In the genomic region with DNA sequence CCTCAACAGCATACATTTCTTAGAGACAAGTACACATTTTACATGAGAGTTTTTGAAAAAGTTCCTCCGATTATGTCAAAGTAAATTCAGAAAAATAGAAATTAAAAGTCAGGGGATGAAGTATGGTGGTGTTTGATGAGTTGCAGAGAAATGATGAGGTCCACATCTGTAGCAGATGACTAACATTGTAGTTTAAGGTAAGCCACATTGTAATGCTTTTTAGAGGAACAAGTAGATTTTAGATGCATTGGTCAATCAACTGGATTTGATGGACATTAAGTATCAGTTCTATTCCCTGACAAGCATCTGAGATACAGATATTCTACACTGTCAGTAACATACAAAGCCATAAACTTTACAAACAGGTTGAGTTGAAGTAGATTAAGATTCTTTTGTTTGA, we compare ENCODE assay signal across 29 cellular contexts.
"Had no signal": no experiment of that assay in that cellular context is flagged by ENCODE, and none has a peak within 500 bp of the region (broad histone marks: within the 10 kb centered on the region; RNA-seq: fewer than 3 reads in every experiment).

No MANE protein-coding gene starts in this region.

- H3K9me3 ChIP-seq: colonic mucosa, esophagus muscularis mucosa, gastrocnemius medialis, gastroesophageal sphincter, heart left ventricle, heart right ventricle had no signal

- FAIRE-seq: colon, endometrium, endothelial cell of umbilical vein, frontal cortex had no signal

- H3K4me3 Mint-ChIP-seq: dendritic cell treated with granulocyte-macrophage colony-stimulating factor and Interleukin-4, amounts not matched to agents 40 ng/mL and 50 ng/mL, for 4 days; effector memory CD8-positive, alpha-beta T cell; endodermal cell had no signal

- H3K27me3 Mint-ChIP-seq: dendritic cell treated with granulocyte-macrophage colony-stimulating factor and Interleukin-4, amounts not matched to agents 40 ng/mL and 50 ng/mL, for 4 days; effector memory CD8-positive, alpha-beta T cell had no signal

- H2AFZ ChIP-seq: hepatocyte had no signal

- ATAC-seq: effector memory CD8-positive, alpha-beta T cell; esophagus mucosa; foreskin keratinocyte; gastrocnemius medialis; gastroesophageal sphincter; heart left ventricle; heart right ventricle had no signal

- H3K27ac Mint-ChIP-seq: dendritic cell treated with granulocyte-macrophage colony-stimulating factor and Interleukin-4, amounts not matched to agents 40 ng/mL and 50 ng/mL, for 4 days; effector memory CD8-positive, alpha-beta T cell; endodermal cell had no signal

- DNase-seq: colonic mucosa; cortex of kidney; dermis blood vessel endothelial cell; dorsolateral prefrontal cortex; effector CD4-positive, alpha-beta T cell; effector CD8-positive, alpha-beta T cell; effector memory CD4-positive, alpha-beta T cell; effector memory CD8-positive, alpha-beta T cell; erythroblast; foreskin fibroblast; foreskin keratinocyte; foreskin melanocyte; gastrocnemius medialis; glutamatergic neuron; head of caudate nucleus; heart left ventricle; heart right ventricle had no signal

- H3K27ac ChIP-seq: colonic mucosa, coronary artery, dorsolateral prefrontal cortex, epithelial cell of prostate, esophagus muscularis mucosa, foreskin keratinocyte, gastrocnemius medialis, gastroesophageal sphincter, heart left ventricle, heart right ventricle, hepatocyte had no signal

- H3K79me2 ChIP-seq: hepatocyte had no signal

- H3K27me3 ChIP-seq: colonic mucosa, dorsolateral prefrontal cortex, esophagus muscularis mucosa, foreskin keratinocyte, gastrocnemius medialis, gastroesophageal sphincter, heart left ventricle, heart right ventricle, hepatocyte had no signal

- H3K4me3 ChIP-seq: colonic mucosa, coronary artery, dorsolateral prefrontal cortex, esophagus muscularis mucosa, gastrocnemius medialis, gastroesophageal sphincter, heart left ventricle, heart right ventricle, hepatocyte had no signal

- H3K4me1 ChIP-seq: colonic mucosa, esophagus muscularis mucosa, foreskin keratinocyte, gastrocnemius medialis, gastroesophageal sphincter, heart left ventricle, heart right ventricle had no signal

- H3K4me2 ChIP-seq: hepatocyte had no signal

- H3K36me3 ChIP-seq: colonic mucosa, esophagus muscularis mucosa, gastrocnemius medialis, gastroesophageal sphincter, heart left ventricle, heart right ventricle had no signal
